Comparison of ENCODE assay signal across 1 cellular context in genomic region chr21:44196212-44197155, GRCh38.
TF ChIP-seq lines count a peak whose summit lies in the region.

No MANE protein-coding gene starts in this region.

TF ChIP-seq in GM12878, 131 proteins besides CTCF, POLR2A, EP300 and RAD21 (continued from another document):
- TF ChIP-seq BHLHE40 (IDR thresholded peaks at IDR 0.05; ENCODE audit: borderline replicate concordance in 1 of 2, low read depth in 2 of 2, low read length in 1 of 2) (peak in 1 of 2 experiments; percentile 52; a peak in 1 of 4 replicates), TCF3 (IDR thresholded peaks at IDR 0.05; ENCODE audit: borderline replicate concordance, insufficient read depth, low read depth, low read length) (peak; percentile 75; the same call in 1 of the 2 replicates), PAX5 (IDR thresholded peaks at IDR 0.05; ENCODE audit: borderline replicate concordance, low read depth, low read length) (peak; percentile 57; the same call in 1 of the 2 replicates), EED (IDR thresholded peaks at IDR 0.05; ENCODE audit: low read depth) (peak; percentile 38; the same call in 1 of the 2 replicates)
